1 cellular context compared by ENCODE assay signal in the genomic region with DNA sequence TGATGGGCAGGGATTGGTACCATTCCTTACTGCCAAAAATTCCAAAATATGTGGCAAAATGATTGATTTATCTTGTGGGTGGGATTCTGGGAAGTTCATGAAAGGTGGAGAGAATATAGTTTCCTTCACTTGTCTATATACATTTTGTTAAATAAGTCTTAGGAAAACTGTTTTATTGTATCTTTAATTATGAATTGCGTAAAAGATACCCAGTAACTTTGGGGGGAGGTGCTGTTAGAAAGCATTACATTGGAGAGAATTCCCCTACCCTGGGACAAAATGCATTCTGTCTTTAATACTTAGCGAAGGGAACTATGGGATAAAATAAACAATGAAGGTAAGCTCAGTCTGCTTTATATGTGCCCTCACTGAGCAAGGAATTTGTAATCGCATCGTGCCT.
TF ChIP-seq lines count a peak whose summit lies in the region.

No MANE protein-coding gene starts in this region.

TF ChIP-seq in A549, 52 proteins besides CTCF, POLR2A, EP300 and RAD21 (continued from another document):
- TF ChIP-seq HOXB13 (CRISPR knock-in tag; IDR thresholded peaks at IDR 0.05; ENCODE audit: low read depth) = no peak
- TF ChIP-seq KDM1A (IDR thresholded peaks at IDR 0.05; ENCODE audit: low read depth) = no peak
- no peak for TF ChIP-seq TFCP2L1 (CRISPR knock-in tag; IDR thresholded peaks at IDR 0.05)
- TF ChIP-seq POLR2AphosphoS2 (conservative IDR thresholded peaks at IDR 0.05; ENCODE audit: low read length) = no peak
- TF ChIP-seq ATOH8 (CRISPR knock-in tag; IDR thresholded peaks at IDR 0.05; ENCODE audit: low read depth) = no peak
- TF ChIP-seq ELK1 (IDR thresholded peaks at IDR 0.05; ENCODE audit: low read depth, low read length) = no peak
- TF ChIP-seq HES2 (IDR thresholded peaks at IDR 0.05) = no peak
- TF ChIP-seq JUN (IDR thresholded peaks at IDR 0.05) = no peak
- no peak for TF ChIP-seq NPAS2 (CRISPR knock-in tag; IDR thresholded peaks at IDR 0.05; ENCODE audit: borderline replicate concordance)
- TF ChIP-seq ZC3H11A (IDR thresholded peaks at IDR 0.05) = no peak
- TF ChIP-seq SREBF2 (IDR thresholded peaks at IDR 0.05) = no peak
- no peak for TF ChIP-seq KDM5A (IDR thresholded peaks at IDR 0.05)
- no peak for TF ChIP-seq RCOR1 (IDR thresholded peaks at IDR 0.05; ENCODE audit: low read depth, low read length)
- TF ChIP-seq MAZ (IDR thresholded peaks at IDR 0.05; ENCODE audit: borderline replicate concordance, low read depth, low read length) = no peak
